Comparison of ENCODE assay signal across 8 cellular contexts in the genomic region with DNA sequence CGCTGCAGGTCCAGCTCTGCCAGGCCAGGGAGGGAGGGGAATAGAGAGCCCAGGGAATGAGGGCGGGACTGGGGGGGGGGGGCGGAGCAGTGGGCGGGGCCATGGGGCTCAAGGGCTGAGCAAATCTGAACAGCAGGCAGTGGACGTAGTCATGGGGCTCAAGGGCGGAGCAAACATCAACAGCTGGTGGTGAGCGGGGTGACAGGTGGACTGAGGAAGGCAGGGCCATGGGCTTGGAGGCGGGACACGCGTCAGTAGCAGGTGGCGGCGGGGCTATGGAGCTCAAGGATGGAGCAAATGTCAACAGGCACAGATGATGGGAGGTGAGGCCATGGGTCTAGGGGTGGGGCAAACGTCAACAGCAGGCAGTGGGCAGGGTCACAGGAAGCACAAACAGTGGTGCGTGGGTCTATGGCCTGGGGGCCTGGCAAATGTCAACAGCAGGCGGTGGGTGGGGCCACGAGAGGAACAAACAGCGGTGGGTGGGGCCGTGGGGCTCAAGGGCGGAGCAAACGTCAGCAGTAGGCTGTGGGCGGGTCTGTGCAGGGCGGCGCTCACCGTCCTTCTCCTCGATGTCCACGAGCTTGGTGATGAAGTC. TPM values are rescaled to one million over a fixed set of nuclear protein-coding genes. Genes with fewer than 3 reads are reported as not detected.
DNase-seq lines count a peak whose midpoint lies in the region; ATAC-seq and TF ChIP-seq lines count a peak whose summit lies in the region.
"Not testable (repeated sequence)": the region's sequence is repeated elsewhere in the genome, so short reads cannot be mapped to it uniquely, and the experiment has no call there.

No MANE protein-coding gene starts in this region.

- TF ChIP-seq CTCF in RWPE1 (conservative IDR thresholded peaks at IDR 0.05; ENCODE audit: low read depth); esophagus muscularis mucosa (IDR thresholded peaks at IDR 0.05): not testable (repeated sequence)

- ATAC-seq in GM21737 (IDR thresholded peaks at IDR 0.05; ENCODE audit: unreplicated experiment) = peak; percentile 48
- ATAC-seq in activated T-helper 17 cell treated with anti-CD3 and anti-CD28 coated beads, Interleukin-2, amount 50 U/mL, for 72 hours (replicated peaks) = peak; percentile 79

- CTCF ChIA-PET in RWPE1 (lab: Yijun Ruan, JAX) = not testable (repeated sequence)

- H3K27ac ChIP-seq in Karpas-422 (ENCODE audit: low read length); RWPE1: not testable (repeated sequence)
- peak overlapping the region; percentile 74 to 82 (median 76) for H3K27ac ChIP-seq in esophagus muscularis mucosa (replicated peaks in 1 of 4)

- not testable (repeated sequence) for H3K4me2 ChIP-seq in Karpas-422 (ENCODE audit: low read depth, low read length, poor library complexity, severe bottlenecking)

- not testable (repeated sequence) for H3K27me3 ChIP-seq in Karpas-422 (ENCODE audit: low read length); esophagus muscularis mucosa

- not testable (repeated sequence) for H3K9me2 ChIP-seq in Karpas-422 (replicated peaks; ENCODE audit: insufficient read depth, low read length)

- not testable (repeated sequence) for H3K79me2 ChIP-seq in Karpas-422 (ENCODE audit: low read length)

- not testable (repeated sequence) for H4K20me1 ChIP-seq in Karpas-422 (ENCODE audit: insufficient read depth, low read depth, low read length)

- not testable (repeated sequence) for TF ChIP-seq POLR2A in esophagus muscularis mucosa (IDR thresholded peaks at IDR 0.05; ENCODE audit: low read depth)

- not testable (repeated sequence) for H3K9me3 ChIP-seq in Karpas-422 (ENCODE audit: low read length); esophagus muscularis mucosa

- DNase-seq in DMS 273 (lab: John Stamatoyannopoulos, UW; ENCODE audit: unreplicated experiment) (peak; percentile 97), Karpas-422 (peak; percentile 92), RWPE1 (ENCODE audit: low spot score) (peak; percentile 61), esophagus muscularis mucosa (ENCODE audit: extremely low spot score) (peak; percentile 95), myocyte (ENCODE audit: low read depth) (peak; percentile 96)
- peak; percentile 49 to 81 for DNase-seq in stimulated activated CD8-positive, alpha-beta memory T cell treated with anti-CD3 and anti-CD28 coated beads, Interleukin-4, amount 100 ng/mL, for 4 hours (ENCODE audit: low read depth in 2 of 2, low spot score in 1 of 2)

- intact Hi-C loops in esophagus muscularis mucosa (cut with DNase I) = not testable (repeated sequence)

- H3K4me1 Mint-ChIP-seq in activated T-helper 17 cell treated with anti-CD3 and anti-CD28 coated beads, Interleukin-2, amount 50 U/mL, for 72 hours = not testable (repeated sequence)

- not testable (repeated sequence) for H3K9ac ChIP-seq in Karpas-422 (ENCODE audit: low read length)

- H3K27me3 Mint-ChIP-seq in activated T-helper 17 cell treated with anti-CD3 and anti-CD28 coated beads, Interleukin-2, amount 50 U/mL, for 72 hours = not testable (repeated sequence)

- TF ChIP-seq EP300 in esophagus muscularis mucosa (IDR thresholded peaks at IDR 0.05) = not testable (repeated sequence)

- 0% methylated on average over 4 of the region's 26 CpGs for WGBS in esophagus muscularis mucosa

- not testable (repeated sequence) for H2AFZ ChIP-seq in Karpas-422 (ENCODE audit: low read length)

- not testable (repeated sequence) for H3K4me3 ChIP-seq in Karpas-422 (ENCODE audit: low read length)
- peak overlapping the region; percentile 42 to 60 (median 47) for H3K4me3 ChIP-seq in esophagus muscularis mucosa

- POLR2A ChIA-PET in RWPE1 (lab: Yijun Ruan, JAX; ENCODE audit: low non-redundant PET) = not testable (repeated sequence)

- H3K4me1 ChIP-seq in Karpas-422 (ENCODE audit: low read length) = not testable (repeated sequence)
- H3K4me1 ChIP-seq in esophagus muscularis mucosa = peaks cover 13 to 16% (median 15%) of the 10 kb centered on the region in 4 donors

- H3K9me3 Mint-ChIP-seq in activated T-helper 17 cell treated with anti-CD3 and anti-CD28 coated beads, Interleukin-2, amount 50 U/mL, for 72 hours = not testable (repeated sequence)

- H3K4me3 Mint-ChIP-seq in activated T-helper 17 cell treated with anti-CD3 and anti-CD28 coated beads, Interleukin-2, amount 50 U/mL, for 72 hours = peak overlapping the region; percentile 49

- not testable (repeated sequence) for H3K36me3 ChIP-seq in Karpas-422 (ENCODE audit: insufficient read depth, low read length); esophagus muscularis mucosa

- not testable (repeated sequence) for H3K36me3 Mint-ChIP-seq in activated T-helper 17 cell treated with anti-CD3 and anti-CD28 coated beads, Interleukin-2, amount 50 U/mL, for 72 hours (ENCODE audit: low read depth)

- not testable (repeated sequence) for H3K27ac Mint-ChIP-seq in activated T-helper 17 cell treated with anti-CD3 and anti-CD28 coated beads, Interleukin-2, amount 50 U/mL, for 72 hours

RNA-seq across cellular contexts. Expression of gene DBNL, which starts 5.4 kb away (rescaled TPM):
- 116 and 184 TPM in 2 replicates for total RNA-seq in Karpas-422 (2014; rRNA removed; shearing (Covaris generic); ENCODE audit: low replicate concordance)
- total RNA-seq in activated T-helper 17 cell treated with anti-CD3 and anti-CD28 coated beads, Interleukin-2, amount 50 U/mL, for 72 hours = 100 to 1,000 TPM in 1 of 2 donors, 10 to 100 TPM in 1; 93.8 to 137 TPM
- 100 to 1,000 TPM in 3 of 4 donors, 10 to 100 TPM in 1; 93.9 to 122 (median 115) TPM for total RNA-seq in esophagus muscularis mucosa
- 112 and 153 TPM in 2 replicates for total RNA-seq in myocyte
- polyA plus RNA-seq in myocyte (2012) = 162 TPM

RNA-seq across cellular contexts. Expression of gene PGAM2, which starts 26.3 kb away (rescaled TPM):
- 1.9 TPM in 1 of 2 replicates, not detected in the other for total RNA-seq in Karpas-422 (2014; rRNA removed; shearing (Covaris generic); ENCODE audit: low replicate concordance)
- total RNA-seq in activated T-helper 17 cell treated with anti-CD3 and anti-CD28 coated beads, Interleukin-2, amount 50 U/mL, for 72 hours = 1 to 10 TPM in 1 of 2 donors, not detected in 1; 2.4 TPM
- total RNA-seq in esophagus muscularis mucosa = 1 to 10 TPM in 1 of 4 donors, under 1 TPM in 2, not detected in 1; 0.52 to 1.8 (median 0.66) TPM
- 62.5 and 81.2 TPM in 2 replicates for total RNA-seq in myocyte
- polyA plus RNA-seq in myocyte (2012) = 38.5 TPM

RNA-seq across cellular contexts. Expression of gene SPDYE1, which starts 41.4 kb away (rescaled TPM):
- not detected in 2 replicates for total RNA-seq in Karpas-422 (2014; rRNA removed; shearing (Covaris generic); ENCODE audit: low replicate concordance)
- total RNA-seq in activated T-helper 17 cell treated with anti-CD3 and anti-CD28 coated beads, Interleukin-2, amount 50 U/mL, for 72 hours = not detected
- total RNA-seq in esophagus muscularis mucosa (under 1 TPM in 1 of 4 donors, not detected in 3; 0.11 TPM), myocyte (not detected in 2 replicates)
- polyA plus RNA-seq in myocyte (2012) = 0.48 TPM

RNA-seq across cellular contexts. Expression of gene POLM, which starts 43.3 kb away (rescaled TPM):
- total RNA-seq in Karpas-422 (2014; rRNA removed; shearing (Covaris generic); ENCODE audit: low replicate concordance) = 34.5 and 47.1 TPM in 2 replicates
- 10 to 100 TPM; 27.8 to 33.9 TPM for total RNA-seq in activated T-helper 17 cell treated with anti-CD3 and anti-CD28 coated beads, Interleukin-2, amount 50 U/mL, for 72 hours
- total RNA-seq in esophagus muscularis mucosa = 10 to 100 TPM; 12.4 to 32.3 (median 26.5) TPM
- total RNA-seq in myocyte = 39.4 and 40.3 TPM in 2 replicates
- 14.8 TPM for polyA plus RNA-seq in myocyte (2012)

Comparison
In these comparisons a context has a peak if more than half of its experiments do, and no peak if none do; other contexts are left out.
1. RNA of gene PGAM2, which starts 26.3 kb away (total RNA-seq): 62.5 to 81.2 TPM in myocyte; 2.4 TPM in activated T-helper 17 cell treated with anti-CD3 and anti-CD28 coated beads, Interleukin-2, amount 50 U/mL, for 72 hours, 0.52 to 1.8 TPM in esophagus muscularis mucosa and 1.9 TPM in Karpas-422; every median in the first group is over 10 times any median in the second.
2. Peak in every context shown above with its lines, with median percentiles within 50 percentile points of each other: DNase-seq.